In genomic region chr2:197706839-197707207, GRCh38 we compare ENCODE assay signal across 8 cellular contexts. TPM values are rescaled to one million over a fixed set of nuclear protein-coding genes. Genes with fewer than 3 reads are reported as not detected.
DNase-seq lines count a peak whose midpoint lies in the region; ATAC-seq and FAIRE-seq lines count a peak whose summit lies in the region.

No MANE protein-coding gene starts in this region.

- H3K36me3 ChIP-seq in iPS-15b (ENCODE audit: control insufficient read depth, insufficient read depth, low read length), result peaks cover 4% of the 10 kb centered on the region
- no peaks in the 10 kb centered on the region for H3K36me3 ChIP-seq in stomach smooth muscle (ENCODE audit: control insufficient read depth in 2 of 2, insufficient read depth in 2 of 2, low read length in 2 of 2)
- no peaks in the 10 kb centered on the region for H3K36me3 ChIP-seq in small intestine (ENCODE audit: control insufficient read depth in 2 of 2, insufficient read depth in 2 of 2, low read length in 2 of 2)

- no peak for DNase-seq in activated CD4-positive, alpha-beta T cell treated with anti-CD3 and anti-CD28 coated beads, Interleukin-2, amount 10 ng/mL, durations not matched to agents 7 days and 5 days
- DNase-seq in activated CD4-positive, alpha-beta T cell treated with anti-CD3 and anti-CD28 coated beads, Interleukin-2, amount 50 U/mL, for 4 hours, result no peak
- DNase-seq in activated CD8-positive, alpha-beta T cell treated with anti-CD3 and anti-CD28 coated beads, Interleukin-2, amount 10 ng/mL, durations not matched to agents 7 days and 5 days, result no peak
- DNase-seq in small intestine (no peak), MV-4-11 (lab: John Stamatoyannopoulos, UW) (no peak)

- peaks cover 30% of the 10 kb centered on the region for H3K36me3 Mint-ChIP-seq in activated CD4-positive, alpha-beta T cell treated with anti-CD3 and anti-CD28 coated beads, Interleukin-2, amount 10 ng/mL, durations not matched to agents 7 days and 5 days (ENCODE audit: low read depth)
- peaks cover 34% of the 10 kb centered on the region for H3K36me3 Mint-ChIP-seq in activated CD8-positive, alpha-beta T cell treated with anti-CD3 and anti-CD28 coated beads, Interleukin-2, amount 10 ng/mL, durations not matched to agents 7 days and 5 days (ENCODE audit: low read depth)

- WGBS in small intestine, 3 donors, result 27 to 57% (median 30%) methylated on average over 5 of the region's 5 CpGs

- no peaks in the 10 kb centered on the region for H3K9me3 ChIP-seq in iPS-15b (ENCODE audit: control insufficient read depth, insufficient read depth, low read length)
- H3K9me3 ChIP-seq in stomach smooth muscle (ENCODE audit: control insufficient read depth in 2 of 2, low read length in 2 of 2), result no peaks in the 10 kb centered on the region
- H3K9me3 ChIP-seq in small intestine (ENCODE audit: control insufficient read depth, low read depth), result no peaks in the 10 kb centered on the region

- no peaks in the 10 kb centered on the region for H3K27me3 Mint-ChIP-seq in activated CD4-positive, alpha-beta T cell treated with anti-CD3 and anti-CD28 coated beads, Interleukin-2, amount 10 ng/mL, durations not matched to agents 7 days and 5 days
- H3K27me3 Mint-ChIP-seq in activated CD8-positive, alpha-beta T cell treated with anti-CD3 and anti-CD28 coated beads, Interleukin-2, amount 10 ng/mL, durations not matched to agents 7 days and 5 days (ENCODE audit: low read depth), result no peaks in the 10 kb centered on the region

- peaks cover 50% of the 10 kb centered on the region for H3K4me1 Mint-ChIP-seq in activated CD4-positive, alpha-beta T cell treated with anti-CD3 and anti-CD28 coated beads, Interleukin-2, amount 10 ng/mL, durations not matched to agents 7 days and 5 days
- H3K4me1 Mint-ChIP-seq in activated CD8-positive, alpha-beta T cell treated with anti-CD3 and anti-CD28 coated beads, Interleukin-2, amount 10 ng/mL, durations not matched to agents 7 days and 5 days (ENCODE audit: low read depth), result peaks cover 44% of the 10 kb centered on the region

- no peaks in the 10 kb centered on the region for H3K27me3 ChIP-seq in iPS-15b (ENCODE audit: control insufficient read depth, insufficient read depth, low read length)
- H3K27me3 ChIP-seq in stomach smooth muscle (ENCODE audit: control insufficient read depth in 1 of 2, insufficient read depth in 2 of 2, low read length in 2 of 2), result no peaks in the 10 kb centered on the region
- H3K27me3 ChIP-seq in small intestine (ENCODE audit: control insufficient read depth in 2 of 2, insufficient read depth in 2 of 2, low read length in 2 of 2), result no peaks in the 10 kb centered on the region

- POLR2A ChIA-PET in activated CD4-positive, alpha-beta T cell treated with anti-CD3 and anti-CD28 coated beads, Interleukin-2, amount 10 ng/mL, durations not matched to agents 7 days and 5 days (lab: Charles Lee), result interaction anchor here (0.5 kb wide), 1 partner anchor 209 kb away, joined by 5 read pairs; no protein-coding TSS in a partner anchor
- POLR2A ChIA-PET in activated CD8-positive, alpha-beta T cell treated with anti-CD3 and anti-CD28 coated beads, Interleukin-2, amount 10 ng/mL, durations not matched to agents 7 days and 5 days (lab: Charles Lee), result interaction anchor here (1.2 to 2.8 kb wide), 3 partner anchors 73 to 272 kb away, joined by 4 to 10 read pairs (median 4); partner anchors contain the start of genes HSPD1, HSPE1 and SF3B1

- FAIRE-seq in small intestine (lab: Jason Lieb, UNC), result no peak

- peaks cover 15% of the 10 kb centered on the region for H3K4me1 ChIP-seq in iPS-15b (ENCODE audit: control insufficient read depth, insufficient read depth, low read length)
- peaks cover 18% of the 10 kb centered on the region for H3K4me1 ChIP-seq in stomach smooth muscle (ENCODE audit: control insufficient read depth, insufficient read depth, low read length)
- peaks cover 0 to 10% of the 10 kb centered on the region in 2 donors for H3K4me1 ChIP-seq in small intestine (ENCODE audit: control insufficient read depth in 2 of 2, insufficient read depth in 1 of 2, low read depth in 1 of 2, low read length in 1 of 2)

- no peak overlapping the region for H3K27ac Mint-ChIP-seq in activated CD4-positive, alpha-beta T cell treated with anti-CD3 and anti-CD28 coated beads, Interleukin-2, amount 10 ng/mL, durations not matched to agents 7 days and 5 days
- no peak overlapping the region for H3K27ac Mint-ChIP-seq in activated CD8-positive, alpha-beta T cell treated with anti-CD3 and anti-CD28 coated beads, Interleukin-2, amount 10 ng/mL, durations not matched to agents 7 days and 5 days

- CTCF ChIA-PET in activated CD4-positive, alpha-beta T cell treated with anti-CD3 and anti-CD28 coated beads, Interleukin-2, amount 10 ng/mL, durations not matched to agents 7 days and 5 days (lab: Charles Lee), result no interaction called here
- CTCF ChIA-PET in activated CD8-positive, alpha-beta T cell treated with anti-CD3 and anti-CD28 coated beads, Interleukin-2, amount 10 ng/mL, durations not matched to agents 7 days and 5 days (lab: Charles Lee), result interaction anchor here (0.7 to 3.1 kb wide), 9 partner anchors 10 to 590 kb away, joined by 3 to 24 read pairs (median 6); no protein-coding TSS in a partner anchor

- ATAC-seq in activated CD8-positive, alpha-beta T cell treated with anti-CD3 and anti-CD28 coated beads, Interleukin-2, amount 10 ng/mL, durations not matched to agents 7 days and 5 days, result no peak
- no peak for ATAC-seq in HG02938 (IDR thresholded peaks at IDR 0.05; ENCODE audit: unreplicated experiment)

- no peaks in the 10 kb centered on the region for H3K9me3 Mint-ChIP-seq in activated CD4-positive, alpha-beta T cell treated with anti-CD3 and anti-CD28 coated beads, Interleukin-2, amount 10 ng/mL, durations not matched to agents 7 days and 5 days
- H3K9me3 Mint-ChIP-seq in activated CD8-positive, alpha-beta T cell treated with anti-CD3 and anti-CD28 coated beads, Interleukin-2, amount 10 ng/mL, durations not matched to agents 7 days and 5 days (ENCODE audit: insufficient read depth), result no peaks in the 10 kb centered on the region

- H3K27ac ChIP-seq in stomach smooth muscle (ENCODE audit: low read length), result no peak overlapping the region
- no peak overlapping the region for H3K27ac ChIP-seq in small intestine (ENCODE audit: low read depth in 1 of 2, low read length in 1 of 2)

- H3K9ac ChIP-seq in iPS-15b (ENCODE audit: low read depth, low read length) (no peak overlapping the region), stomach smooth muscle (ENCODE audit: low read length in 2 of 2) (peak overlapping the region; percentile 68 to 83)

- H3K4me3 Mint-ChIP-seq in activated CD4-positive, alpha-beta T cell treated with anti-CD3 and anti-CD28 coated beads, Interleukin-2, amount 10 ng/mL, durations not matched to agents 7 days and 5 days, result peak overlapping the region; percentile 81
- peak overlapping the region; percentile 89 for H3K4me3 Mint-ChIP-seq in activated CD8-positive, alpha-beta T cell treated with anti-CD3 and anti-CD28 coated beads, Interleukin-2, amount 10 ng/mL, durations not matched to agents 7 days and 5 days

- H3K4me3 ChIP-seq in iPS-15b (ENCODE audit: low read depth, low read length) (peak overlapping the region; percentile 90), stomach smooth muscle (ENCODE audit: low read length in 2 of 2) (peak overlapping the region; percentile 94 to 95), small intestine (ENCODE audit: low read depth in 1 of 2, low read length in 2 of 2) (peak overlapping the region in 1 of 2 donors; percentile 81)

RNA-seq across cellular contexts. Expression of gene MARS2, which starts 1.7 kb away (rescaled TPM):
- 10 to 100 TPM; 11.1 to 11.9 TPM for total RNA-seq in activated CD4-positive, alpha-beta T cell treated with anti-CD3 and anti-CD28 coated beads, Interleukin-2, amount 10 ng/mL, durations not matched to agents 7 days and 5 days
- 10 to 100 TPM; 15.0 to 15.6 TPM for total RNA-seq in activated CD8-positive, alpha-beta T cell treated with anti-CD3 and anti-CD28 coated beads, Interleukin-2, amount 10 ng/mL, durations not matched to agents 7 days and 5 days
- 1 to 10 TPM; 2.7 to 7.1 (median 3.0) TPM for polyA plus RNA-seq in small intestine

RNA-seq across cellular contexts. Expression of gene RFTN2, which starts 31.4 kb away (rescaled TPM):
- not detected for total RNA-seq in activated CD4-positive, alpha-beta T cell treated with anti-CD3 and anti-CD28 coated beads, Interleukin-2, amount 10 ng/mL, durations not matched to agents 7 days and 5 days
- not detected for total RNA-seq in activated CD8-positive, alpha-beta T cell treated with anti-CD3 and anti-CD28 coated beads, Interleukin-2, amount 10 ng/mL, durations not matched to agents 7 days and 5 days
- polyA plus RNA-seq in small intestine, result 1 to 10 TPM in 2 of 3 donors, not detected in 1; 1.1 to 1.5 TPM
